Comparison of ENCODE assay signal across 9 cellular contexts in the genomic region with DNA sequence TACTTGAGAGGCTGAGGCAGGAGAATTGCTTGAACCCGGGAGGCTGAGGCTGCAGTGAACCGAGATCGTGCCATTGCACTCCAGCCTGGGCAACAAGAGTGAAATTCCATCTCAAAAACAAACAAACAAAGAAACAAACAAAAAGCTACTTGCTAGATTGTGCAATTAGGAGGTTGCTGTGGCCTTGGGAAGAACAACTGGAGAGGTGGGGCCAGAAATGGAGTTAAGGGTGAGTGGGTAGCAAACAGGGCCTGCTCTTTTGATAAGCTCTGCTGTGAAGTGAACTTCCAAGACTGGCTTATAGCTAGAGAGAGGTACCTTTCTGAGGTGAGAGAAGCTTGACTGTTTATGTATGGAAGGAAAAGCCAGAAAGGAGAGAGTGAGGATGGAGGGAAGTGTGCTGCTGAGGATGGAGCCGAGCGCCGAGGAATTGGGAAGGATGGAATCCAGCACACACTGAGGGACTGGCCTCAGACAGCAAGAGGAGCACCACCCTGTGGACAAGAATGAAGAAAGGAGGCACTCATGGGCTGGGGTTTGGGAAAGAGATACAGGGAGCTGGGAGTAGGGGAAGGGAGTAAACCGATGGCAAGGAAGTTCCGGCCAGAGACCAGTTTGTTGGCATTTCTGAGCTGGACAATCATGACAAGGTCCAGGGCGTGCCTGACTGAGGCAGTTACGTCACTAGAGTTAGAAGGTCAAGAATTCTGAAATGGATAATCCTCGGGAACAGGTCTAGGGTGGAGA. TPM values are rescaled to one million over a fixed set of nuclear protein-coding genes. Genes with fewer than 3 reads are reported as not detected.
DNase-seq lines count a peak whose midpoint lies in the region; ATAC-seq and TF ChIP-seq lines count a peak whose summit lies in the region.
"Had no signal": no experiment of that assay in that cellular context is flagged by ENCODE, and none has a peak within 500 bp of the region (broad histone marks: within the 10 kb centered on the region; RNA-seq: fewer than 3 reads in every experiment).

No MANE protein-coding gene starts in this region.

- peak overlapping the region; percentile 100 for H3K27ac ChIP-seq in PC-9
- peak overlapping the region; percentile 34 to 90 (median 84) for H3K27ac ChIP-seq in esophagus squamous epithelium
- no peak overlapping the region for H3K27ac ChIP-seq in neuronal stem cell (replicated peaks; ENCODE audit: low read length)
- H3K27ac ChIP-seq in vagina: no peak overlapping the region

- POLR2A ChIA-PET in PC-9 (lab: Charles Lee; ENCODE audit: unreplicated experiment): interaction anchor here (0.6 to 0.8 kb wide), 4 partner anchors 47 to 252 kb away, joined by 3 to 5 read pairs (median 4); no protein-coding TSS in a partner anchor

- peak overlapping the region; percentile 20 for H3K18ac ChIP-seq in neuronal stem cell (ENCODE audit: low read length)

- H3K4me3 Mint-ChIP-seq in activated naive CD4-positive, alpha-beta T cell treated with anti-CD3 and anti-CD28 coated beads, Interleukin-2, amount 10 ng/mL, durations not matched to agents 7 days and 5 days: no peak overlapping the region

- H3K9ac ChIP-seq in neuronal stem cell (ENCODE audit: low read depth, low read length, poor library complexity): no peak overlapping the region

- H3K9me2 ChIP-seq in PC-9 (ENCODE audit: insufficient read depth): no peaks in the 10 kb centered on the region

- H4K20me1 ChIP-seq in PC-9 (ENCODE audit: insufficient read depth): no peaks in the 10 kb centered on the region

- no peak for ATAC-seq in GM21529 (IDR thresholded peaks at IDR 0.05; ENCODE audit: unreplicated experiment)

- intact Hi-C loops in PC-9 (cut with micrococcal nuclease; ENCODE audit: unreplicated experiment): loop anchor here (1.0 to 10.0 kb wide), 3 partner anchors 7 to 524 kb away; partner anchors contain the start of genes ARL3 and SFXN2
- intact Hi-C loops in esophagus squamous epithelium (cut with DNase I): no loop called here
- intact Hi-C loops in vagina (cut with DNase I): no loop called here

- 68 to 78% methylated on average over 11 of the region's 11 CpGs for WGBS in esophagus squamous epithelium, 2 donors
- no CpG with 5 or more reads among the region's 11 CpGs for WGBS in neuronal stem cell (ENCODE audit: extremely low coverage in 2 of 2, insufficient read length in 2 of 2, insufficient replicate concordance in 1 of 2), 2 donors

- H2AFZ ChIP-seq in PC-9 (no peak overlapping the region), neuronal stem cell (ENCODE audit: low read length) (no peak overlapping the region)

- no peak overlapping the region for H3K23ac ChIP-seq in neuronal stem cell (ENCODE audit: low read depth, low read length, poor library complexity)

- H3K9me3 ChIP-seq in PC-9 (ENCODE audit: insufficient read depth, low read depth) (no peaks in the 10 kb centered on the region), esophagus squamous epithelium (no peaks in the 10 kb centered on the region), neuronal stem cell (replicated peaks in 1 of 2; ENCODE audit: control insufficient read depth in 2 of 2, insufficient read depth in 1 of 2, low read depth in 1 of 2, low read length in 2 of 2) (no peaks in the 10 kb centered on the region), vagina (no peaks in the 10 kb centered on the region)

- H3K4me2 ChIP-seq in PC-9 (peak overlapping the region; percentile 91), neuronal stem cell (ENCODE audit: insufficient read depth, low read length, poor library complexity, severe bottlenecking) (no peak overlapping the region)

- no peak overlapping the region for H2BK120ac ChIP-seq in neuronal stem cell (ENCODE audit: low read depth, low read length)

- H3F3A ChIP-seq in PC-9 (ENCODE audit: insufficient read depth, low read depth): peaks cover 50% of the 10 kb centered on the region

- CTCF ChIA-PET in PC-9 (lab: Charles Lee): interaction anchor here (0.6 to 1.9 kb wide), 10 partner anchors 9 to 527 kb away, joined by 3 to 16 read pairs (median 6); no protein-coding TSS in a partner anchor
- CTCF ChIA-PET in activated naive CD4-positive, alpha-beta T cell treated with anti-CD3 and anti-CD28 coated beads, Interleukin-2, amount 10 ng/mL, durations not matched to agents 7 days and 5 days (lab: Charles Lee): interaction anchor here (0.6 to 1.0 kb wide), 5 partner anchors 39 to 321 kb away, joined by 3 to 4 read pairs (median 3); partner anchors contain the start of gene CNNM2

- peaks cover 4% of the 10 kb centered on the region for H3K27me3 Mint-ChIP-seq in activated naive CD4-positive, alpha-beta T cell treated with anti-CD3 and anti-CD28 coated beads, Interleukin-2, amount 10 ng/mL, durations not matched to agents 7 days and 5 days

- no peak overlapping the region for H2AK5ac ChIP-seq in neuronal stem cell (ENCODE audit: low read depth, low read length)

- no peak overlapping the region for H3K14ac ChIP-seq in neuronal stem cell (ENCODE audit: low read length)

- H3K79me1 ChIP-seq in neuronal stem cell (ENCODE audit: low read depth, low read length): no peaks in the 10 kb centered on the region

- TF ChIP-seq CTCF in PC-9 (conservative IDR thresholded peaks at IDR 0.05): peak; percentile 57; the same call in 1 of the 2 replicates
- peak in 4 of 6 experiments; percentile 8 to 58 (median 18) for TF ChIP-seq CTCF in esophagus squamous epithelium (IDR thresholded peaks at IDR 0.05)
- no peak for TF ChIP-seq CTCF in vagina (IDR thresholded peaks at IDR 0.05)

- no peaks in the 10 kb centered on the region for H3K9me3 Mint-ChIP-seq in activated naive CD4-positive, alpha-beta T cell treated with anti-CD3 and anti-CD28 coated beads, Interleukin-2, amount 10 ng/mL, durations not matched to agents 7 days and 5 days
- H3K9me3 Mint-ChIP-seq: IgD-negative memory B cell had no signal

- DNase-seq in Daoy (ENCODE audit: low read depth): peak; percentile 27
- peak; percentile 82 to 96 for DNase-seq in PC-9
- DNase-seq in esophagus squamous epithelium (lab: John Stamatoyannopoulos, UW): no peak
- no peak for DNase-seq in neuronal stem cell (ENCODE audit: low spot score)
- no peak for DNase-seq in NCI-H1092 treated with DMSO at 0.1 percent for 48 hours (lab: John Stamatoyannopoulos, UW)
- no peak for DNase-seq in activated naive CD4-positive, alpha-beta T cell treated with anti-CD3 and anti-CD28 coated beads, Interleukin-2, amount 10 ng/mL, durations not matched to agents 7 days and 5 days
- no peak for DNase-seq in vagina (ENCODE audit: extremely low spot score in 2 of 2)

- H3K36me3 ChIP-seq in PC-9 (ENCODE audit: low read depth) (no peaks in the 10 kb centered on the region), esophagus squamous epithelium (no peaks in the 10 kb centered on the region), neuronal stem cell (replicated peaks in 1 of 2; ENCODE audit: control insufficient read depth in 2 of 2, insufficient read depth in 2 of 2, low read length in 2 of 2) (no peaks in the 10 kb centered on the region), vagina (no peaks in the 10 kb centered on the region)

- H3K27ac Mint-ChIP-seq in activated naive CD4-positive, alpha-beta T cell treated with anti-CD3 and anti-CD28 coated beads, Interleukin-2, amount 10 ng/mL, durations not matched to agents 7 days and 5 days: no peak overlapping the region
- H3K27ac Mint-ChIP-seq: IgD-negative memory B cell had no signal

- no peak overlapping the region for H3K4ac ChIP-seq in neuronal stem cell (ENCODE audit: low read length)

- H3K4me1 ChIP-seq in PC-9 (replicated peaks; ENCODE audit: insufficient read depth): peaks cover 58% of the 10 kb centered on the region
- H3K4me1 ChIP-seq in esophagus squamous epithelium: peaks cover 25 to 53% (median 29%) of the 10 kb centered on the region in 3 donors
- H3K4me1 ChIP-seq in neuronal stem cell (ENCODE audit: control insufficient read depth in 2 of 2, insufficient read depth in 1 of 2, low read depth in 1 of 2, low read length in 2 of 2): peaks cover 2 to 10% of the 10 kb centered on the region in 2 donors
- H3K4me1 ChIP-seq in vagina: no peaks in the 10 kb centered on the region

- TF ChIP-seq POLR2A in esophagus squamous epithelium (IDR thresholded peaks at IDR 0.05) (no peak), vagina (IDR thresholded peaks at IDR 0.05) (no peak)

- peaks cover 19% of the 10 kb centered on the region for H3K4me1 Mint-ChIP-seq in activated naive CD4-positive, alpha-beta T cell treated with anti-CD3 and anti-CD28 coated beads, Interleukin-2, amount 10 ng/mL, durations not matched to agents 7 days and 5 days

- H2BK15ac ChIP-seq in neuronal stem cell (ENCODE audit: low read length): no peak overlapping the region

- H2BK5ac ChIP-seq in neuronal stem cell (ENCODE audit: low read length): no peak overlapping the region

- H3K36me3 Mint-ChIP-seq in activated naive CD4-positive, alpha-beta T cell treated with anti-CD3 and anti-CD28 coated beads, Interleukin-2, amount 10 ng/mL, durations not matched to agents 7 days and 5 days: no peaks in the 10 kb centered on the region

- no peak overlapping the region for H4K8ac ChIP-seq in neuronal stem cell (ENCODE audit: low read depth, low read length)

- no TSS peak for BruUV-seq in PC-9 (replicated peaks; lab: Mats Ljungman, UMichigan)

- H3K4me3 ChIP-seq in PC-9: no peak overlapping the region
- H3K4me3 ChIP-seq in esophagus squamous epithelium: no peak overlapping the region
- no peak overlapping the region for H3K4me3 ChIP-seq in neuronal stem cell (ENCODE audit: low read length in 2 of 2)
- no peak overlapping the region for H3K4me3 ChIP-seq in vagina

- no peaks in the 10 kb centered on the region for H3K79me2 ChIP-seq in PC-9 (ENCODE audit: low read depth)

- H3K27me3 ChIP-seq in PC-9 (ENCODE audit: insufficient read depth, low read depth) (no peaks in the 10 kb centered on the region), esophagus squamous epithelium (no peaks in the 10 kb centered on the region), neuronal stem cell (ENCODE audit: control insufficient read depth in 3 of 3, insufficient read depth in 3 of 3, low read depth in 1 of 3, low read length in 3 of 3) (no peaks in the 10 kb centered on the region), vagina (no peaks in the 10 kb centered on the region)

- no peak overlapping the region for H4K91ac ChIP-seq in neuronal stem cell (ENCODE audit: low read depth, low read length, poor library complexity)

- H2BK12ac ChIP-seq in neuronal stem cell (ENCODE audit: low read length): no peak overlapping the region

RNA-seq across cellular contexts. Expression of gene RPEL1, which starts 7.0 kb away (rescaled TPM):
- total RNA-seq in Daoy (2014; rRNA removed; shearing (Covaris generic)): 0.06 TPM in 2 replicates
- total RNA-seq in PC-9 (2021) (not detected in 2 replicates), esophagus squamous epithelium (not detected), vagina (not detected)
- 0.01 TPM for polyA plus RNA-seq in neuronal stem cell (2013, experiment 1 of 2)
- 0.01 TPM for polyA plus RNA-seq in neuronal stem cell (2013, experiment 2 of 2)
- polyA plus RNA-seq: IgD-negative memory B cell had no signal

RNA-seq across cellular contexts. Expression of gene INA, which starts 38.3 kb away (rescaled TPM):
- total RNA-seq in Daoy (2014; rRNA removed; shearing (Covaris generic)): 0.46 and 1.1 TPM in 2 replicates
- 20.4 and 20.9 TPM in 2 replicates for total RNA-seq in PC-9 (2021)
- total RNA-seq in esophagus squamous epithelium: 1 to 10 TPM in 3 of 4 donors, under 1 TPM in 1; 0.38 to 2.5 (median 1.4) TPM
- polyA plus RNA-seq in neuronal stem cell (2013, experiment 1 of 2): 11.2 TPM
- polyA plus RNA-seq in neuronal stem cell (2013, experiment 2 of 2): 11.1 TPM
- 3.9 TPM for total RNA-seq in vagina
- polyA plus RNA-seq: IgD-negative memory B cell had no signal

RNA-seq across cellular contexts. Expression of gene NT5C2, which starts 45.6 kb away (rescaled TPM):
- total RNA-seq in Daoy (2014; rRNA removed; shearing (Covaris generic)): 33.6 and 34.2 TPM in 2 replicates
- total RNA-seq in PC-9 (2021) (47.1 and 67.9 TPM in 2 replicates), esophagus squamous epithelium (10 to 100 TPM; 91.2 to 98.3 (median 92.5) TPM), vagina (71.2 TPM)
- polyA plus RNA-seq in neuronal stem cell (2013, experiment 1 of 2): 62.7 TPM
- 62.3 TPM for polyA plus RNA-seq in neuronal stem cell (2013, experiment 2 of 2)

Comparison
In these comparisons a context has a peak if more than half of its experiments do, and no peak if none do; other contexts are left out.
1. DNase-seq: peak in Daoy (single experiment) and PC-9 (2 of 2); none in esophagus squamous epithelium (single experiment), neuronal stem cell (single experiment), NCI-H1092 treated with DMSO at 0.1 percent for 48 hours (single experiment), activated naive CD4-positive, alpha-beta T cell treated with anti-CD3 and anti-CD28 coated beads, Interleukin-2, amount 10 ng/mL, durations not matched to agents 7 days and 5 days (single experiment) and vagina (0 of 2).
2. H3K27ac ChIP-seq: peak in PC-9 (single experiment) and esophagus squamous epithelium (4 of 4); none in neuronal stem cell (single experiment) and vagina (single experiment).
3. CTCF ChIP-seq: peak in PC-9 (single experiment) and esophagus squamous epithelium (4 of 6); none in vagina (0 of 3).